In the genomic region with DNA sequence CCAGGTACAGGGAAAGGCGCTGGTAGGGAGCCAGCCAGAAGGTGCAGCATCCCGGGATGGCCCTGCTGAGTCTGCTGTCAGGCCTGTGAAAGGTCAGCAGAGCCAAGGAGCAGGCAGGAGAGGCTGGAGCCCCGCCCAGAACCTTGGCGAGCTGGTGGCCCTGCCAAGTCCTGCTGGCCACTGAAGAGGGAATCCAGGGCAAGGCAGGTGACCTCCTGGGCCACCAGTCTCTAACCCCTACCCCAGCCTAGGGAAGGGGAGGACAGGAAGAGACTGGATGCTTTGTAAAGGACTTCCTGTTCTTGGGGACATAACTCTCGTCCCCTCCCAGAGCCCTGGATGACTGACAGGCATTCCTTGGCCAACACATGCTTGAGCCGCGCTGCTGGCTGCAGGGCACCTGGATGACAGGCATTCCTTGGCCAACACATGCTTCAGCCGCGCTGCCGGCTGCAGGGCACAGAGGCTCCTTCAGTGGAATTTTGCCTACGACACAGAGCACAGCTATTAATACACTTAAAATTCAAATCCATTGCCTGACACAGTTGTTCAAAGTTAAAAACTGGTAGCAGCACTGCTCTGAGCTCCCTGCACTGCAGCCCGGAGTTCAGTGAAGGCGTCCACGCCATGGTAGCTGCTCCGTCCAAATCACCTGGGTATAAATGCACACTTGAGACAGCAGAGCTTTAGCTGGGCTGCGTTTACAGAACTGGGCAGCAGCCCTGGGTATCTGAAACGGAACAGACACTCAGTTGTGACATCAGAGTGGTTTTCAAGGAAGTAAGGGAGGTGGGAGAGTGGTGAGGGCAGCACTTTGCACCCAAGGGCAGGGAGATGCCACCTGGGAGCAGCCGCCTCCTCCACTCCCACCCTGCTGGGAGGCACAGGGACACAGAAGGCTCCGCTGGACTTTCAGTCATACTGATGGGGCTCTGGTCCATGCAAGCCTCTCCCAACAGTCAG, we compare ENCODE assay signal across 6 cellular contexts.
A peak's percentile ranks its signal among the peaks of the same experiment; 100 is the strongest.
DNase-seq lines count a peak whose midpoint lies in the region; ATAC-seq lines count a peak whose summit lies in the region.

No MANE protein-coding gene starts in this region.

- DNase-seq in COLO668 (lab: John Stamatoyannopoulos, UW; ENCODE audit: unreplicated experiment): peak; percentile 32
- DNase-seq in RPMI8226: peak; percentile 32
- peak; percentile 74 for DNase-seq in islet precursor cell
- DNase-seq in GM19240 (ENCODE audit: insufficient read length, low spot score): no peak
- DNase-seq in NCI-H1694 (lab: John Stamatoyannopoulos, UW): no peak

- no peak for ATAC-seq in GM19463 (IDR thresholded peaks at IDR 0.05; ENCODE audit: unreplicated experiment)

Comparison
In these comparisons a context has a peak if more than half of its experiments do, and no peak if none do; other contexts are left out.
1. DNase-seq: peak in COLO668 (single experiment), RPMI8226 (single experiment) and islet precursor cell (single experiment); none in GM19240 (single experiment) and NCI-H1694 (single experiment).